Comparison of ENCODE assay signal across 21 cellular contexts in genomic region chr18:78773303-78773755, GRCh38.
"Had no signal": no experiment of that assay in that cellular context is flagged by ENCODE, and none has a peak within 500 bp of the region (broad histone marks: within the 10 kb centered on the region; RNA-seq: fewer than 3 reads in every experiment).

No MANE protein-coding gene starts in this region.

- H3K9me3 ChIP-seq: MG63 had no signal

- H3K36me3 ChIP-seq: MG63 had no signal

- H3K27ac ChIP-seq: RWPE1 had no signal

- ATAC-seq: HepG2 had no signal

- H3K27me3 ChIP-seq: MG63 had no signal

- DNase-seq: IMR-90, Karpas-422, KG1, MG63, NCI-H1092, NCI-H1105 treated with DMSO at 0.1 percent for 48 hours, NCI-H1417 treated with DMSO at 0.1 percent for 48 hours, NCI-H146, NCI-H1694 treated with DMSO at 0.1 percent for 48 hours, NCI-H1930, NCI-H2081, NCI-H2107, NCI-H226, NCI-H446, NCI-H510A, NCI-H524 treated with DMSO at 0.1 percent for 48 hours, NCI-H69, NCI-H774, SHP77 had no signal

- H3K4me3 ChIP-seq: MG63 had no signal
